ENCODE assay signal across 1 cellular context in the genomic region with DNA sequence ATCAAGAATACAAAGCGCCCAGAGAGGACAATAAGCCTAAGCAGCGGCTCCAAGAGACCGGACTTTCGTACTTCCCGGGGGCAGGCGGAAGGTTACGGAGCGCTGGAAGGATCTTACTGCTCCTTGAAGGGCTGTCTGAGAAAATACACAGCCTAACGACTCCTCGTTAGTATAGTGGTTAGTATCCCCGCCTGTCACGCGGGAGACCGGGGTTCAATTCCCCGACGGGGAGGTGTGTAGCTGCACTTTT.
TF ChIP-seq lines count a peak whose summit lies in the region.

No MANE protein-coding gene starts in this region.

TF ChIP-seq in GM23338, 12 proteins besides CTCF, POLR2A, EP300 and RAD21 (continued from another document):
- TF ChIP-seq, protein P1, sequence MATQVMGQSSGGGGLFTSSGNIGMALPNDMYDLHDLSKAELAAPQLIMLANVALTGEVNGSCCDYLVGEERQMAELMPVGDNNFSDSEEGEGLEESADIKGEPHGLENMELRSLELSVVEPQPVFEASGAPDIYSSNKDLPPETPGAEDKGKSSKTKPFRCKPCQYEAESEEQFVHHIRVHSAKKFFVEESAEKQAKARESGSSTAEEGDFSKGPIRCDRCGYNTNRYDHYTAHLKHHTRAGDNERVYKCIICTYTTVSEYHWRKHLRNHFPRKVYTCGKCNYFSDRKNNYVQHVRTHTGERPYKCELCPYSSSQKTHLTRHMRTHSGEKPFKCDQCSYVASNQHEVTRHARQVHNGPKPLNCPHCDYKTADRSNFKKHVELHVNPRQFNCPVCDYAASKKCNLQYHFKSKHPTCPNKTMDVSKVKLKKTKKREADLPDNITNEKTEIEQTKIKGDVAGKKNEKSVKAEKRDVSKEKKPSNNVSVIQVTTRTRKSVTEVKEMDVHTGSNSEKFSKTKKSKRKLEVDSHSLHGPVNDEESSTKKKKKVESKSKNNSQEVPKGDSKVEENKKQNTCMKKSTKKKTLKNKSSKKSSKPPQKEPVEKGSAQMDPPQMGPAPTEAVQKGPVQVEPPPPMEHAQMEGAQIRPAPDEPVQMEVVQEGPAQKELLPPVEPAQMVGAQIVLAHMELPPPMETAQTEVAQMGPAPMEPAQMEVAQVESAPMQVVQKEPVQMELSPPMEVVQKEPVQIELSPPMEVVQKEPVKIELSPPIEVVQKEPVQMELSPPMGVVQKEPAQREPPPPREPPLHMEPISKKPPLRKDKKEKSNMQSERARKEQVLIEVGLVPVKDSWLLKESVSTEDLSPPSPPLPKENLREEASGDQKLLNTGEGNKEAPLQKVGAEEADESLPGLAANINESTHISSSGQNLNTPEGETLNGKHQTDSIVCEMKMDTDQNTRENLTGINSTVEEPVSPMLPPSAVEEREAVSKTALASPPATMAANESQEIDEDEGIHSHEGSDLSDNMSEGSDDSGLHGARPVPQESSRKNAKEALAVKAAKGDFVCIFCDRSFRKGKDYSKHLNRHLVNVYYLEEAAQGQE (IDR thresholded peaks at IDR 0.05; ENCODE audit: unreplicated experiment): no peak
- TF ChIP-seq CREB1 (CRISPR knock-in tag; IDR thresholded peaks at IDR 0.05; ENCODE audit: low read depth): no peak
- TF ChIP-seq POLR2AphosphoS5 (IDR thresholded peaks at IDR 0.05; ENCODE audit: low read depth): no peak
- no peak for TF ChIP-seq ZNF331 (CRISPR knock-in tag; IDR thresholded peaks at IDR 0.05; ENCODE audit: low read depth)
- TF ChIP-seq STAT1 (IDR thresholded peaks at IDR 0.05; ENCODE audit: unreplicated experiment): no peak
- no peak for TF ChIP-seq JUNB (IDR thresholded peaks at IDR 0.05; ENCODE audit: unreplicated experiment)
- TF ChIP-seq NANOG (IDR thresholded peaks at IDR 0.05; ENCODE audit: borderline replicate concordance): no peak
- TF ChIP-seq, protein P2, sequence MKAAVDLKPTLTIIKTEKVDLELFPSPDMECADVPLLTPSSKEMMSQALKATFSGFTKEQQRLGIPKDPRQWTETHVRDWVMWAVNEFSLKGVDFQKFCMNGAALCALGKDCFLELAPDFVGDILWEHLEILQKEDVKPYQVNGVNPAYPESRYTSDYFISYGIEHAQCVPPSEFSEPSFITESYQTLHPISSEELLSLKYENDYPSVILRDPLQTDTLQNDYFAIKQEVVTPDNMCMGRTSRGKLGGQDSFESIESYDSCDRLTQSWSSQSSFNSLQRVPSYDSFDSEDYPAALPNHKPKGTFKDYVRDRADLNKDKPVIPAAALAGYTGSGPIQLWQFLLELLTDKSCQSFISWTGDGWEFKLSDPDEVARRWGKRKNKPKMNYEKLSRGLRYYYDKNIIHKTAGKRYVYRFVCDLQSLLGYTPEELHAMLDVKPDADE (IDR thresholded peaks at IDR 0.05): no peak; the same call in 1 of the 2 replicates
- no peak for TF ChIP-seq EZH2phosphoT487 (IDR thresholded peaks at IDR 0.05; ENCODE audit: unreplicated experiment)
